1 cellular context compared by ENCODE assay signal in genomic region chr19:19468424-19469050, GRCh38.
TF ChIP-seq lines count a peak whose summit lies in the region.

No MANE protein-coding gene starts in this region.

TF ChIP-seq in endothelial cell of umbilical vein, 7 proteins besides CTCF, POLR2A, EP300 and RAD21:
- TF ChIP-seq JUN (IDR thresholded peaks at IDR 0.05; ENCODE audit: borderline replicate concordance, insufficient read depth, insufficient read length, low read depth) (no peak), POLR2AphosphoS5 (IDR thresholded peaks at IDR 0.05; ENCODE audit: insufficient read depth, low read depth, low read length) (no peak), EZH2 (IDR thresholded peaks at IDR 0.05; ENCODE audit: borderline replicate concordance, low read depth, low read length, severe bottlenecking) (no peak), FOS (IDR thresholded peaks at IDR 0.05; ENCODE audit: borderline replicate concordance, insufficient read depth, low read length) (no peak), MYC (IDR thresholded peaks at IDR 0.05; ENCODE audit: low read depth, low read length) (no peak), GATA2 (IDR thresholded peaks at IDR 0.05; ENCODE audit: insufficient read depth, insufficient read length, low read depth, low read length) (no peak), MAX (IDR thresholded peaks at IDR 0.05; ENCODE audit: insufficient read depth, insufficient read length) (no peak)
